16 cellular contexts compared by ENCODE assay signal in the genomic region with DNA sequence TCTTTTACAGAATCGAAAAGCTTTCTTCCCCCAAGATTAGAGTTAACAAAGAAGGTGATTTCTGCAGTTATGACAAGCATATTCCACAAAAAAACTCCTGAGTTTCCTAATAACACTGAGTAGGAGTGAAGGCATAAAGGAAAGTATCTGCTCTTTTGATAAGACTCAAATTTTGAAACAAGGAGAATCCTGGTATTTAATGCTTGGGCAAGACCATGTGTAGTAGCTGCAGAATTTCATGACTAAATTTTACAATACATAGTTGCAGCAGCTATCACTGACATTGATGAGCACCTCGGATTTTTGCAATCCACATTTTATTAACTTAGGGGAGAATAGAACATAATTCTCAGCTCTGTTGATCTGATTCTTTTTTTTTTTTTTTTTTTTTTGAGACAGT.
DNase-seq lines count a peak whose midpoint lies in the region; ATAC-seq and TF ChIP-seq lines count a peak whose summit lies in the region.
"Had no signal": no experiment of that assay in that cellular context is flagged by ENCODE, and none has a peak within 500 bp of the region (broad histone marks: within the 10 kb centered on the region; RNA-seq: fewer than 3 reads in every experiment).

No MANE protein-coding gene starts in this region.

- no peaks in the 10 kb centered on the region for H3K79me1 ChIP-seq in neuronal stem cell (ENCODE audit: low read depth, low read length)

- CTCF ChIA-PET in MCF 10A (lab: Yijun Ruan, JAX), result interaction anchor here (0.6 to 0.9 kb wide), 2 partner anchors 12 to 61 kb away, joined by 3 to 4 read pairs; no protein-coding TSS in a partner anchor

- H3K9me3 Mint-ChIP-seq in MCF 10A (ENCODE audit: unreplicated experiment), result no peaks in the 10 kb centered on the region
- H3K9me3 Mint-ChIP-seq in stimulated activated naive CD8-positive, alpha-beta T cell treated with anti-CD3 and anti-CD28 coated beads, Interleukin-15, amount 100 ng/mL, for 72 hours, result peaks cover 0 to 5% of the 10 kb centered on the region in 2 donors
- H3K9me3 Mint-ChIP-seq: H9 had no signal

- H3K36me3 ChIP-seq in breast epithelium (no peaks in the 10 kb centered on the region), WERI-Rb-1 (no peaks in the 10 kb centered on the region), neuronal stem cell (replicated peaks in 1 of 2; ENCODE audit: control insufficient read depth in 2 of 2, insufficient read depth in 2 of 2, low read length in 2 of 2) (no peaks in the 10 kb centered on the region)
- H3K36me3 ChIP-seq: SJCRH30 had no signal

- H4K8ac ChIP-seq in neuronal stem cell (ENCODE audit: low read depth, low read length), result no peak overlapping the region

- H3K27me3 ChIP-seq in breast epithelium (no peaks in the 10 kb centered on the region), WERI-Rb-1 (ENCODE audit: insufficient read depth, low read depth, severe bottlenecking) (no peaks in the 10 kb centered on the region), neuronal stem cell (ENCODE audit: control insufficient read depth in 3 of 3, insufficient read depth in 3 of 3, low read depth in 1 of 3, low read length in 3 of 3) (no peaks in the 10 kb centered on the region)
- H3K27me3 ChIP-seq: SJCRH30 had no signal

- H3K9me3 ChIP-seq in breast epithelium, result no peaks in the 10 kb centered on the region
- H3K9me3 ChIP-seq in WERI-Rb-1 (ENCODE audit: severe bottlenecking), result no peaks in the 10 kb centered on the region
- H3K9me3 ChIP-seq in neuronal stem cell (replicated peaks in 1 of 2; ENCODE audit: control insufficient read depth in 2 of 2, insufficient read depth in 1 of 2, low read depth in 1 of 2, low read length in 2 of 2), result no peaks in the 10 kb centered on the region
- H3K9me3 ChIP-seq: Caco-2, SJCRH30 had no signal

- H3K4me2 ChIP-seq in neuronal stem cell (ENCODE audit: insufficient read depth, low read length, poor library complexity, severe bottlenecking), result no peak overlapping the region

- H3K4me1 ChIP-seq in breast epithelium (no peaks in the 10 kb centered on the region), neuronal stem cell (ENCODE audit: control insufficient read depth in 2 of 2, insufficient read depth in 1 of 2, low read depth in 1 of 2, low read length in 2 of 2) (no peaks in the 10 kb centered on the region)
- H3K4me1 ChIP-seq: Caco-2 had no signal

- H2AK5ac ChIP-seq in neuronal stem cell (ENCODE audit: low read depth, low read length), result no peak overlapping the region

- ATAC-seq in omental fat pad (ENCODE audit: low FRiP score) (peak; percentile 80), HG02571 (IDR thresholded peaks at IDR 0.05; ENCODE audit: unreplicated experiment) (no peak)
- no peak for ATAC-seq in stimulated activated naive CD8-positive, alpha-beta T cell treated with anti-CD3 and anti-CD28 coated beads, Interleukin-15, amount 100 ng/mL, for 72 hours

- no peak overlapping the region for H2BK5ac ChIP-seq in neuronal stem cell (ENCODE audit: low read length)

- H3K4me1 Mint-ChIP-seq in MCF 10A (ENCODE audit: insufficient read depth, unreplicated experiment), result peaks cover 19% of the 10 kb centered on the region
- H3K4me1 Mint-ChIP-seq in stimulated activated naive CD8-positive, alpha-beta T cell treated with anti-CD3 and anti-CD28 coated beads, Interleukin-15, amount 100 ng/mL, for 72 hours, result peaks cover 6% of the 10 kb centered on the region

- no peak overlapping the region for H2AFZ ChIP-seq in neuronal stem cell (ENCODE audit: low read length)

- no CpG with 5 or more reads among the region's 2 CpGs for WGBS in neuronal stem cell (ENCODE audit: extremely low coverage in 2 of 2, insufficient read length in 2 of 2, insufficient replicate concordance in 1 of 2), 2 donors

- no peak overlapping the region for H3K4ac ChIP-seq in neuronal stem cell (ENCODE audit: low read length)

- no TSS peak for BruUV-seq in MCF 10A (replicated peaks; lab: Mats Ljungman, UMichigan)

- no peaks in the 10 kb centered on the region for H3K27me3 Mint-ChIP-seq in MCF 10A (ENCODE audit: insufficient read depth, unreplicated experiment)
- H3K27me3 Mint-ChIP-seq in stimulated activated naive CD8-positive, alpha-beta T cell treated with anti-CD3 and anti-CD28 coated beads, Interleukin-15, amount 100 ng/mL, for 72 hours, result no peaks in the 10 kb centered on the region

- H2BK12ac ChIP-seq in neuronal stem cell (ENCODE audit: low read length), result no peak overlapping the region

- no peaks in the 10 kb centered on the region for H3K36me3 Mint-ChIP-seq in MCF 10A (ENCODE audit: insufficient read depth, unreplicated experiment)

- peak overlapping the region; percentile 46 for H3K27ac Mint-ChIP-seq in MCF 10A (ENCODE audit: low read depth, unreplicated experiment)
- no peak overlapping the region for H3K27ac Mint-ChIP-seq in stimulated activated naive CD8-positive, alpha-beta T cell treated with anti-CD3 and anti-CD28 coated beads, Interleukin-15, amount 100 ng/mL, for 72 hours

- H3K14ac ChIP-seq in neuronal stem cell (ENCODE audit: low read length), result no peak overlapping the region

- H3K4me3 Mint-ChIP-seq in MCF 10A (ENCODE audit: unreplicated experiment), result no peak overlapping the region
- no peak overlapping the region for H3K4me3 Mint-ChIP-seq in stimulated activated naive CD8-positive, alpha-beta T cell treated with anti-CD3 and anti-CD28 coated beads, Interleukin-15, amount 100 ng/mL, for 72 hours
- H3K4me3 Mint-ChIP-seq: H9 had no signal

- H2BK15ac ChIP-seq in neuronal stem cell (ENCODE audit: low read length), result no peak overlapping the region

- no peak overlapping the region for H4K91ac ChIP-seq in neuronal stem cell (ENCODE audit: low read depth, low read length, poor library complexity)

- H3K4me3 ChIP-seq in breast epithelium, result no peak overlapping the region
- no peak overlapping the region for H3K4me3 ChIP-seq in choroid plexus epithelial cell (ENCODE audit: low read depth, low read length)
- H3K4me3 ChIP-seq in WERI-Rb-1 (ENCODE audit: low read depth, low read length), result no peak overlapping the region
- no peak overlapping the region for H3K4me3 ChIP-seq in neuronal stem cell (ENCODE audit: low read length in 2 of 2)
- H3K4me3 ChIP-seq: SJCRH30 had no signal

- POLR2A ChIA-PET in MCF 10A (lab: Yijun Ruan, JAX), result interaction anchor here (0.6 to 1.5 kb wide), 5 partner anchors 11 to 343 kb away, joined by 3 to 5 read pairs (median 3); partner anchors contain the start of gene ALDH7A1

- intact Hi-C loops in MCF 10A (cut with micrococcal nuclease), result loop anchor here (1.0 kb wide), 1 partner anchor 93 kb away; the partner anchor contains the start of gene MARCHF3
- intact Hi-C loops in breast epithelium (cut with DNase I; ENCODE audit: low total_unique reads), result no loop called here

- H3K27ac ChIP-seq in breast epithelium, result no peak overlapping the region
- H3K27ac ChIP-seq in WERI-Rb-1, result no peak overlapping the region
- no peak overlapping the region for H3K27ac ChIP-seq in neuronal stem cell (replicated peaks; ENCODE audit: low read length)
- H3K27ac ChIP-seq: SJCRH30 had no signal

- no peak overlapping the region for H2BK120ac ChIP-seq in neuronal stem cell (ENCODE audit: low read depth, low read length)

- H3K9ac ChIP-seq in neuronal stem cell (ENCODE audit: low read depth, low read length, poor library complexity), result no peak overlapping the region

- no peak for TF ChIP-seq CTCF in MCF 10A (IDR thresholded peaks at IDR 0.05; ENCODE audit: unreplicated experiment)
- TF ChIP-seq CTCF in breast epithelium (IDR thresholded peaks at IDR 0.05), result no peak
- no peak for TF ChIP-seq CTCF in choroid plexus epithelial cell (conservative IDR thresholded peaks at IDR 0.05; ENCODE audit: low read depth, low read length)
- no peak for TF ChIP-seq CTCF in omental fat pad (IDR thresholded peaks at IDR 0.05)
- TF ChIP-seq CTCF in WERI-Rb-1 (IDR thresholded peaks at IDR 0.05; ENCODE audit: low read depth, low read length), result no peak

- H3K23ac ChIP-seq in neuronal stem cell (ENCODE audit: low read depth, low read length, poor library complexity), result no peak overlapping the region

- DNase-seq in MCF 10A (ENCODE audit: unreplicated experiment) (no peak), breast epithelium (ENCODE audit: low spot score in 2 of 2) (no peak), choroid plexus epithelial cell (ENCODE audit: low read depth) (peak; percentile 34), omental fat pad (ENCODE audit: low spot score) (no peak), WERI-Rb-1 (no peak), neuronal stem cell (ENCODE audit: low spot score) (no peak)
- DNase-seq in stimulated activated naive CD8-positive, alpha-beta T cell treated with anti-CD3 and anti-CD28 coated beads, Interleukin-15, amount 100 ng/mL, for 72 hours, result no peak
- DNase-seq: 8988T, Caco-2, H9, NCI-H345, NCI-H526 treated with DMSO at 0.1 percent for 48 hours, OCI-M1, RPMI8226, SJCRH30 had no signal

- H3K18ac ChIP-seq in neuronal stem cell (ENCODE audit: low read length), result no peak overlapping the region

- TF ChIP-seq POLR2A in breast epithelium (IDR thresholded peaks at IDR 0.05), result no peak
